In the genomic region with DNA sequence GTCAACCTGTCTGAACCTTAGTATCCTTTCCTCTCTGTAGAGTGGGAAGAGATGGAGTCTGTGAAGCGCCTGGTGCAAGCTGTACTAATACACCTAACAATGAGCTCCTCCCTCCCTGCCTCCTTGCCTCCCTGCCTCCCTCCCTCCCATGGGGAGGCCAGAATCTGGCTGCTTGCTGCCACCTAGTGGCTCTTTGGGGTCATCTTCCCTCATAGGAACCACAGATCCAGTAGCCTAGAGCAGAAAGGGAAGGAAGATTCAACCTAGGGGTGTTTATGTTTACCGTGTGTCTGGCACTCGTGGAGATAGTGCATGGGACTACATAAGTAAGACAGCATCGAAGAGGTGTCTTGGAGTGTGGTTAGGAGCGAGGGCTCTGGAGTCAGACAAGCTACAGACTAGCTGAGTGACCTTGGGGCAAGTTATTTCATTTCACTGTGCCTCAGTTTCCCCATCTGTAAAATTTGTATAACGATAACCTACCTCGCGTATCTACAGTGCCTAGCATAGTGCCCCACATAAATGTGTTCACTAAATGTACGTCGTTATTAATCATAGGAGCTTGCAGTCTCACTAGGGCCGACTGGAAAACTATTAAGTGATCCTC, we compare ENCODE assay signal across 1 cellular context.
TF ChIP-seq lines count a peak whose summit lies in the region.

No MANE protein-coding gene starts in this region.

TF ChIP-seq in HepG2, 621 proteins besides CTCF, POLR2A, EP300 and RAD21 (continued from another document and continues in another):
- no peak for TF ChIP-seq ZBTB14 (CRISPR knock-in tag; IDR thresholded peaks at IDR 0.05)
- no peak for TF ChIP-seq ZNF629 (CRISPR knock-in tag; conservative IDR thresholded peaks at IDR 0.05)
- peak; percentile 27 for TF ChIP-seq XRCC5 (optimal IDR thresholded peaks at IDR 0.05; ENCODE audit: low read length)
- TF ChIP-seq MIXL1 (CRISPR knock-in tag; IDR thresholded peaks at IDR 0.05), result 0 out of 2 replicates have a peak, but pooled peaks have one; percentile 22
- no peak for TF ChIP-seq MED8 (CRISPR knock-in tag; IDR thresholded peaks at IDR 0.05; ENCODE audit: insufficient replicate concordance)
- TF ChIP-seq PITX1 (CRISPR knock-in tag; IDR thresholded peaks at IDR 0.05), result no peak
- no peak for TF ChIP-seq ZKSCAN5 (CRISPR knock-in tag; IDR thresholded peaks at IDR 0.05)
- TF ChIP-seq, protein P1, sequence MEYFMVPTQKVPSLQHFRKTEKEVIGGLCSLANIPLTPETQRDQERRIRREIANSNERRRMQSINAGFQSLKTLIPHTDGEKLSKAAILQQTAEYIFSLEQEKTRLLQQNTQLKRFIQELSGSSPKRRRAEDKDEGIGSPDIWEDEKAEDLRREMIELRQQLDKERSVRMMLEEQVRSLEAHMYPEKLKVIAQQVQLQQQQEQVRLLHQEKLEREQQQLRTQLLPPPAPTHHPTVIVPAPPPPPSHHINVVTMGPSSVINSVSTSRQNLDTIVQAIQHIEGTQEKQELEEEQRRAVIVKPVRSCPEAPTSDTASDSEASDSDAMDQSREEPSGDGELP (IDR thresholded peaks at IDR 0.05; ENCODE audit: borderline replicate concordance, low read depth), result no peak
- no peak for TF ChIP-seq KAT2B (IDR thresholded peaks at IDR 0.05; ENCODE audit: borderline replicate concordance, low read depth, low read length)
- no peak for TF ChIP-seq ZNF781 (CRISPR knock-in tag; IDR thresholded peaks at IDR 0.05; ENCODE audit: borderline replicate concordance, not compliant biosample characterization)
- TF ChIP-seq POLR2G (IDR thresholded peaks at IDR 0.05; ENCODE audit: low read depth, low read length), result peak; percentile 1; the same call in 1 of the 2 replicates
- no peak for TF ChIP-seq ZFP90 (CRISPR knock-in tag; IDR thresholded peaks at IDR 0.05; ENCODE audit: borderline replicate concordance)
- no peak for TF ChIP-seq HNRNPH1 (optimal IDR thresholded peaks at IDR 0.05; ENCODE audit: low read depth, low read length)
- TF ChIP-seq ZNF18 (CRISPR knock-in tag; IDR thresholded peaks at IDR 0.05; ENCODE audit: insufficient replicate concordance), result no peak
- TF ChIP-seq, protein P2, sequence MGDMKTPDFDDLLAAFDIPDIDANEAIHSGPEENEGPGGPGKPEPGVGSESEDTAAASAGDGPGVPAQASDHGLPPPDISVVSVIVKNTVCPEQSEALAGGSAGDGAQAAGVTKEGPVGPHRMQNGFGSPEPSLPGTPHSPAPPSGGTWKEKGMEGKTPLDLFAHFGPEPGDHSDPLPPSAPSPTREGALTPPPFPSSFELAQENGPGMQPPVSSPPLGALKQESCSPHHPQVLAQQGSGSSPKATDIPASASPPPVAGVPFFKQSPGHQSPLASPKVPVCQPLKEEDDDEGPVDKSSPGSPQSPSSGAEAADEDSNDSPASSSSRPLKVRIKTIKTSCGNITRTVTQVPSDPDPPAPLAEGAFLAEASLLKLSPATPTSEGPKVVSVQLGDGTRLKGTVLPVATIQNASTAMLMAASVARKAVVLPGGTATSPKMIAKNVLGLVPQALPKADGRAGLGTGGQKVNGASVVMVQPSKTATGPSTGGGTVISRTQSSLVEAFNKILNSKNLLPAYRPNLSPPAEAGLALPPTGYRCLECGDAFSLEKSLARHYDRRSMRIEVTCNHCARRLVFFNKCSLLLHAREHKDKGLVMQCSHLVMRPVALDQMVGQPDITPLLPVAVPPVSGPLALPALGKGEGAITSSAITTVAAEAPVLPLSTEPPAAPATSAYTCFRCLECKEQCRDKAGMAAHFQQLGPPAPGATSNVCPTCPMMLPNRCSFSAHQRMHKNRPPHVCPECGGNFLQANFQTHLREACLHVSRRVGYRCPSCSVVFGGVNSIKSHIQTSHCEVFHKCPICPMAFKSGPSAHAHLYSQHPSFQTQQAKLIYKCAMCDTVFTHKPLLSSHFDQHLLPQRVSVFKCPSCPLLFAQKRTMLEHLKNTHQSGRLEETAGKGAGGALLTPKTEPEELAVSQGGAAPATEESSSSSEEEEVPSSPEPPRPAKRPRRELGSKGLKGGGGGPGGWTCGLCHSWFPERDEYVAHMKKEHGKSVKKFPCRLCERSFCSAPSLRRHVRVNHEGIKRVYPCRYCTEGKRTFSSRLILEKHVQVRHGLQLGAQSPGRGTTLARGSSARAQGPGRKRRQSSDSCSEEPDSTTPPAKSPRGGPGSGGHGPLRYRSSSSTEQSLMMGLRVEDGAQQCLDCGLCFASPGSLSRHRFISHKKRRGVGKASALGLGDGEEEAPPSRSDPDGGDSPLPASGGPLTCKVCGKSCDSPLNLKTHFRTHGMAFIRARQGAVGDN (CRISPR knock-in tag; IDR thresholded peaks at IDR 0.05), result no peak
- TF ChIP-seq ARNT (IDR thresholded peaks at IDR 0.05), result no peak
- no peak for TF ChIP-seq NR1H2 (CRISPR knock-in tag; IDR thresholded peaks at IDR 0.05; ENCODE audit: borderline replicate concordance, low read depth)
- TF ChIP-seq, protein P3, sequence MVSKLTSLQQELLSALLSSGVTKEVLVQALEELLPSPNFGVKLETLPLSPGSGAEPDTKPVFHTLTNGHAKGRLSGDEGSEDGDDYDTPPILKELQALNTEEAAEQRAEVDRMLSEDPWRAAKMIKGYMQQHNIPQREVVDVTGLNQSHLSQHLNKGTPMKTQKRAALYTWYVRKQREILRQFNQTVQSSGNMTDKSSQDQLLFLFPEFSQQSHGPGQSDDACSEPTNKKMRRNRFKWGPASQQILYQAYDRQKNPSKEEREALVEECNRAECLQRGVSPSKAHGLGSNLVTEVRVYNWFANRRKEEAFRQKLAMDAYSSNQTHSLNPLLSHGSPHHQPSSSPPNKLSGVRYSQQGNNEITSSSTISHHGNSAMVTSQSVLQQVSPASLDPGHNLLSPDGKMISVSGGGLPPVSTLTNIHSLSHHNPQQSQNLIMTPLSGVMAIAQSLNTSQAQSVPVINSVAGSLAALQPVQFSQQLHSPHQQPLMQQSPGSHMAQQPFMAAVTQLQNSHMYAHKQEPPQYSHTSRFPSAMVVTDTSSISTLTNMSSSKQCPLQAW (CRISPR knock-in tag; IDR thresholded peaks at IDR 0.05), result 0 out of 2 replicates have a peak, but pooled peaks have one; percentile 39
- peak; percentile 68 for TF ChIP-seq STAG1 (CRISPR knock-in tag; IDR thresholded peaks at IDR 0.05)
- no peak for TF ChIP-seq NFKBIZ (CRISPR knock-in tag; IDR thresholded peaks at IDR 0.05)
- no peak for TF ChIP-seq TAF15 (IDR thresholded peaks at IDR 0.05; ENCODE audit: low read depth, low read length, poor library complexity, severe bottlenecking)
- TF ChIP-seq DMAP1 (CRISPR knock-in tag; IDR thresholded peaks at IDR 0.05), result no peak
- TF ChIP-seq ZNF260 (CRISPR knock-in tag; IDR thresholded peaks at IDR 0.05; ENCODE audit: borderline replicate concordance, low read depth), result no peak
- TF ChIP-seq, protein P4, sequence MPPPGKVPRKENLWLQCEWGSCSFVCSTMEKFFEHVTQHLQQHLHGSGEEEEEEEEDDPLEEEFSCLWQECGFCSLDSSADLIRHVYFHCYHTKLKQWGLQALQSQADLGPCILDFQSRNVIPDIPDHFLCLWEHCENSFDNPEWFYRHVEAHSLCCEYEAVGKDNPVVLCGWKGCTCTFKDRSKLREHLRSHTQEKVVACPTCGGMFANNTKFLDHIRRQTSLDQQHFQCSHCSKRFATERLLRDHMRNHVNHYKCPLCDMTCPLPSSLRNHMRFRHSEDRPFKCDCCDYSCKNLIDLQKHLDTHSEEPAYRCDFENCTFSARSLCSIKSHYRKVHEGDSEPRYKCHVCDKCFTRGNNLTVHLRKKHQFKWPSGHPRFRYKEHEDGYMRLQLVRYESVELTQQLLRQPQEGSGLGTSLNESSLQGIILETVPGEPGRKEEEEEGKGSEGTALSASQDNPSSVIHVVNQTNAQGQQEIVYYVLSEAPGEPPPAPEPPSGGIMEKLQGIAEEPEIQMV (CRISPR knock-in tag; IDR thresholded peaks at IDR 0.05; ENCODE audit: low read depth), result no peak
- no peak for TF ChIP-seq BORCS8-MEF2B (CRISPR knock-in tag; IDR thresholded peaks at IDR 0.05)
- TF ChIP-seq RARG (CRISPR knock-in tag; IDR thresholded peaks at IDR 0.05; ENCODE audit: low read depth), result no peak
- TF ChIP-seq SAP130 (CRISPR knock-in tag; IDR thresholded peaks at IDR 0.05; ENCODE audit: low read depth), result 0 out of 2 replicates have a peak, but pooled peaks have one; percentile 21
- no peak for TF ChIP-seq SP1 (IDR thresholded peaks at IDR 0.05)
- TF ChIP-seq SP1 (CRISPR knock-in tag; IDR thresholded peaks at IDR 0.05), result 0 out of 2 replicates have a peak, but pooled peaks have one; percentile 25
- no peak for TF ChIP-seq ZUFSP (CRISPR knock-in tag; IDR thresholded peaks at IDR 0.05; ENCODE audit: borderline replicate concordance)
- no peak for TF ChIP-seq PAF1 (CRISPR knock-in tag; IDR thresholded peaks at IDR 0.05)
- TF ChIP-seq, protein P5, sequence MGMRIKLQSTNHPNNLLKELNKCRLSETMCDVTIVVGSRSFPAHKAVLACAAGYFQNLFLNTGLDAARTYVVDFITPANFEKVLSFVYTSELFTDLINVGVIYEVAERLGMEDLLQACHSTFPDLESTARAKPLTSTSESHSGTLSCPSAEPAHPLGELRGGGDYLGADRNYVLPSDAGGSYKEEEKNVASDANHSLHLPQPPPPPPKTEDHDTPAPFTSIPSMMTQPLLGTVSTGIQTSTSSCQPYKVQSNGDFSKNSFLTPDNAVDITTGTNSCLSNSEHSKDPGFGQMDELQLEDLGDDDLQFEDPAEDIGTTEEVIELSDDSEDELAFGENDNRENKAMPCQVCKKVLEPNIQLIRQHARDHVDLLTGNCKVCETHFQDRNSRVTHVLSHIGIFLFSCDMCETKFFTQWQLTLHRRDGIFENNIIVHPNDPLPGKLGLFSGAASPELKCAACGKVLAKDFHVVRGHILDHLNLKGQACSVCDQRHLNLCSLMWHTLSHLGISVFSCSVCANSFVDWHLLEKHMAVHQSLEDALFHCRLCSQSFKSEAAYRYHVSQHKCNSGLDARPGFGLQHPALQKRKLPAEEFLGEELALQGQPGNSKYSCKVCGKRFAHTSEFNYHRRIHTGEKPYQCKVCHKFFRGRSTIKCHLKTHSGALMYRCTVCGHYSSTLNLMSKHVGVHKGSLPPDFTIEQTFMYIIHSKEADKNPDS (CRISPR knock-in tag; IDR thresholded peaks at IDR 0.05), result no peak
- TF ChIP-seq ZNF414 (CRISPR knock-in tag; IDR thresholded peaks at IDR 0.05), result no peak
- no peak for TF ChIP-seq ZNF362 (CRISPR knock-in tag; IDR thresholded peaks at IDR 0.05; ENCODE audit: borderline replicate concordance)
- TF ChIP-seq ZNF496 (CRISPR knock-in tag; IDR thresholded peaks at IDR 0.05; ENCODE audit: insufficient replicate concordance), result no peak
- no peak for TF ChIP-seq ZBTB8A (CRISPR knock-in tag; IDR thresholded peaks at IDR 0.05; ENCODE audit: borderline replicate concordance, low read depth)
- TF ChIP-seq MAZ (IDR thresholded peaks at IDR 0.05; ENCODE audit: borderline replicate concordance, low read depth, low read length), result peak; percentile 93
- TF ChIP-seq MAZ (CRISPR knock-in tag; IDR thresholded peaks at IDR 0.05; ENCODE audit: low read depth), result peak; percentile 51; the same call in 1 of the 2 replicates
- TF ChIP-seq NFIB (CRISPR knock-in tag; IDR thresholded peaks at IDR 0.05; ENCODE audit: borderline replicate concordance), result no peak
- no peak for TF ChIP-seq PPARG (CRISPR knock-in tag; conservative IDR thresholded peaks at IDR 0.05)
- TF ChIP-seq ZNF788 (CRISPR knock-in tag; IDR thresholded peaks at IDR 0.05; ENCODE audit: borderline replicate concordance), result no peak
- TF ChIP-seq ZNF841 (CRISPR knock-in tag; IDR thresholded peaks at IDR 0.05; ENCODE audit: borderline replicate concordance), result no peak
- no peak for TF ChIP-seq RAD51 (IDR thresholded peaks at IDR 0.05; ENCODE audit: borderline replicate concordance)
- TF ChIP-seq HHEX (CRISPR knock-in tag; IDR thresholded peaks at IDR 0.05), result no peak
- TF ChIP-seq GFI1 (CRISPR knock-in tag; IDR thresholded peaks at IDR 0.05; ENCODE audit: borderline replicate concordance), result no peak
